Comparison of ENCODE assay signal across 16 cellular contexts in genomic region chr22:49535126-49535525, GRCh38.
"Had no signal": no experiment of that assay in that cellular context is flagged by ENCODE, and none has a peak within 500 bp of the region (broad histone marks: within the 10 kb centered on the region; RNA-seq: fewer than 3 reads in every experiment).

No MANE protein-coding gene starts in this region.

- H3K4me3 ChIP-seq: colonic mucosa, esophagus muscularis mucosa, hepatocyte, pancreas, uterus had no signal

- H3K9me3 ChIP-seq: colonic mucosa, esophagus muscularis mucosa, pancreas, uterus had no signal

- H3K27me3 Mint-ChIP-seq: activated naive CD4-positive, alpha-beta T cell treated with anti-CD3 and anti-CD28 coated beads, Interleukin-2, amount 50 U/mL, for 24 hours had no signal

- H3K27ac Mint-ChIP-seq: activated naive CD4-positive, alpha-beta T cell treated with anti-CD3 and anti-CD28 coated beads, Interleukin-2, amount 50 U/mL, for 24 hours; activated T-helper 2 cell treated with anti-CD3 and anti-CD28 coated beads, Interferon-gamma antibody, Interleukin-2, Interleukin-4, amounts not matched to agents 10 μg/mL and 5 μg/mL and 100 μg/mL, durations not matched to agents 14 hours and 24 hours and 36 hours; T-helper 2 cell treated with Interferon-gamma antibody and Interleukin-4, amounts not matched to agents 5 μg/mL and 100 μg/mL, for 36 hours had no signal

- H3K9me3 Mint-ChIP-seq: activated naive CD4-positive, alpha-beta T cell treated with anti-CD3 and anti-CD28 coated beads, Interleukin-2, amount 50 U/mL, for 24 hours; activated T-helper 2 cell treated with anti-CD3 and anti-CD28 coated beads, Interferon-gamma antibody, Interleukin-2, Interleukin-4, amounts not matched to agents 10 μg/mL and 5 μg/mL and 100 μg/mL, durations not matched to agents 14 hours and 24 hours and 36 hours; neural crest cell; T-helper 2 cell treated with Interferon-gamma antibody and Interleukin-4, amounts not matched to agents 5 μg/mL and 100 μg/mL, for 36 hours had no signal

- DNase-seq: activated CD4-positive, alpha-beta T cell treated with anti-CD3 and anti-CD28 coated beads, Interleukin-2, amount 50 U/mL, for 1 hour; activated CD8-positive, alpha-beta memory T cell treated with anti-CD3 and anti-CD28 coated beads for 24 hours; amniotic stem cell; caudate nucleus; colonic mucosa; kidney glomerular epithelial cell; stimulated activated CD4-positive, alpha-beta T cell treated with anti-CD3 and anti-CD28 coated beads, Interleukin-12 subunit alpha, Interleukin-12 subunit beta, amount 100 ng/mL, for 4 hours; stimulated activated CD4-positive, alpha-beta T cell treated with anti-CD3 and anti-CD28 coated beads, Interleukin-2, amount 100 ng/mL, for 24 hours; uterus had no signal

- H3K4me1 Mint-ChIP-seq: activated naive CD4-positive, alpha-beta T cell treated with anti-CD3 and anti-CD28 coated beads, Interleukin-2, amount 50 U/mL, for 24 hours had no signal

- H3K36me3 Mint-ChIP-seq: activated naive CD4-positive, alpha-beta T cell treated with anti-CD3 and anti-CD28 coated beads, Interleukin-2, amount 50 U/mL, for 24 hours had no signal

- H3K27me3 ChIP-seq: colonic mucosa, hepatocyte, uterus had no signal

- H3K36me3 ChIP-seq: colonic mucosa, esophagus muscularis mucosa, pancreas, uterus had no signal

- H3K4me3 Mint-ChIP-seq: activated naive CD4-positive, alpha-beta T cell treated with anti-CD3 and anti-CD28 coated beads, Interleukin-2, amount 50 U/mL, for 24 hours; neural crest cell; T-helper 2 cell treated with Interferon-gamma antibody and Interleukin-4, amounts not matched to agents 5 μg/mL and 100 μg/mL, for 36 hours had no signal

- H3K4me1 ChIP-seq: colonic mucosa, esophagus muscularis mucosa, pancreas, uterus had no signal

- ATAC-seq: pancreas had no signal

- H3K27ac ChIP-seq: colonic mucosa, esophagus muscularis mucosa, hepatocyte, pancreas, uterus had no signal
